7 cellular contexts compared by ENCODE assay signal in the genomic region with DNA sequence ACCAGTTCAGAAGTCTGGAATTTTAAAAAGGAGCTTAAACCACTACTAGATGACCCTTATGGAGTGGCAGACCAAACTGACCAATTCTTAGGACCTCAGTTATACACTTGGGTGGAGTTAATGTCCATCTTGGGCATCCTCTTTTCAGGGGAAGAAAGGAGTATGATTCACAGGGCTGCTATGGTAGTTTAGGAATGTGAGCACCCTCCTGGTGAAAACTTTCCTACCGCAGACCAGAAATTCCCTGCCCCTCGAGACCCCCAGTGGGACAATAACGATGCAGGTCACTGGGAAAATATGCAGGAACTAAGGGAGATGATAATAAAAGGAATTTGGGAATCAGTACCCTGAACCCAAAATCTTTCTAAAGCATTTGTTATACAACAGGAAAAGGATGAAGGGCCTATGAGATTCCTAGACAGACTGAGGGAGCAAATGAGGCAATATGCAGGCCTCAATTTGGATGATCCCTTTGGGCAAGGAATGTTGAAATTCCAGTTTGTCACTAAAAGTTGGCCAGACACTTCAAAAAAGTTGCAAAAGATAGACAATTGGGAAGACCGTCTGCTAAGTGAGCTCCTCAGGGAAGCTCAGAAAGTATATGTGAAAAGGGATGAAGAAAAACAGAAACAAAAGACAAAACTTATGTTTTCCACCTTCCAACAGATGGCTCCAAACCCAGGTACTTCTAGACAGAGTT. TPM values are rescaled to one million over a fixed set of nuclear protein-coding genes. Genes with fewer than 3 reads are reported as not detected.
DNase-seq lines count a peak whose midpoint lies in the region; ATAC-seq, FAIRE-seq and TF ChIP-seq lines count a peak whose summit lies in the region.
"Not testable (repeated sequence)": the region's sequence is repeated elsewhere in the genome, so short reads cannot be mapped to it uniquely, and the experiment has no call there.

No MANE protein-coding gene starts in this region.

- TF ChIP-seq CTCF in astrocyte (IDR thresholded peaks at IDR 0.05; ENCODE audit: insufficient read depth, low read depth, low read length): not testable (repeated sequence)

- peak overlapping the region; percentile 44 for H3K27ac ChIP-seq in astrocyte (ENCODE audit: low read depth, low read length)

- peak; percentile 96 for FAIRE-seq in G401.6 (lab: Jason Lieb, UNC)
- not testable (repeated sequence) for FAIRE-seq in astrocyte (lab: Jason Lieb, UNC)

- intact Hi-C loops in activated T-helper 1 cell treated with anti-CD3 and anti-CD28 coated beads, Interleukin-12 subunit alpha, Interleukin-12 subunit beta, Interleukin-2, Interleukin-4 antibody, amounts not matched to agents 30 ng/mL and 10 ng/mL and 1 ng/mL, durations not matched to agents 14 hours and 24 hours and 36 hours (cut with micrococcal nuclease): not testable (repeated sequence)

- H2AFZ ChIP-seq in astrocyte (ENCODE audit: low read depth, low read length): not testable (repeated sequence)

- ATAC-seq in stimulated activated effector memory CD8-positive, alpha-beta T cell treated with anti-CD3 and anti-CD28 coated beads, Interleukin-12 subunit alpha, Interleukin-12 subunit beta, amount 100 ng/mL, for 72 hours: not testable (repeated sequence)

- H3K4me3 ChIP-seq in astrocyte (ENCODE audit: insufficient read depth, low read depth, low read length): not testable (repeated sequence)

- H3K4me1 ChIP-seq in astrocyte (ENCODE audit: insufficient read depth, low read length): not testable (repeated sequence)

- H4K20me1 ChIP-seq in astrocyte (ENCODE audit: insufficient read depth, low read length): not testable (repeated sequence)

- not testable (repeated sequence) for H3K79me2 ChIP-seq in astrocyte (ENCODE audit: insufficient read depth, low read length)

- not testable (repeated sequence) for H3K36me3 ChIP-seq in astrocyte (ENCODE audit: insufficient read depth, low read length)

- peak; percentile 75 for DNase-seq in M059J (ENCODE audit: low read depth)
- peak; percentile 89 for DNase-seq in T1000 (lab: John Stamatoyannopoulos, UW)
- DNase-seq in activated T-helper 1 cell treated with anti-CD3 and anti-CD28 coated beads, Interleukin-12 subunit alpha, Interleukin-12 subunit beta, Interleukin-2, Interleukin-4 antibody, amounts not matched to agents 30 ng/mL and 10 ng/mL and 1 ng/mL, durations not matched to agents 14 hours and 24 hours and 36 hours (ENCODE audit: low spot score); astrocyte (ENCODE audit: low read depth); stimulated activated effector memory CD8-positive, alpha-beta T cell treated with anti-CD3 and anti-CD28 coated beads, Interleukin-12 subunit alpha, Interleukin-12 subunit beta, amount 100 ng/mL, for 72 hours (ENCODE audit: low spot score in 2 of 2): not testable (repeated sequence)
- peak; percentile 22 for DNase-seq in kidney tubule cell (ENCODE audit: low spot score)

- H3K27me3 ChIP-seq in astrocyte (ENCODE audit: insufficient read depth, low read length): not testable (repeated sequence)

- H3K36me3 Mint-ChIP-seq in activated T-helper 1 cell treated with anti-CD3 and anti-CD28 coated beads, Interleukin-12 subunit alpha, Interleukin-12 subunit beta, Interleukin-2, Interleukin-4 antibody, amounts not matched to agents 30 ng/mL and 10 ng/mL and 1 ng/mL, durations not matched to agents 14 hours and 24 hours and 36 hours (ENCODE audit: low read depth): peaks cover 58% of the 10 kb centered on the region
- H3K36me3 Mint-ChIP-seq in astrocyte (ENCODE audit: low read depth, unreplicated experiment): peaks cover 10% of the 10 kb centered on the region
- not testable (repeated sequence) for H3K36me3 Mint-ChIP-seq in stimulated activated effector memory CD8-positive, alpha-beta T cell treated with anti-CD3 and anti-CD28 coated beads, Interleukin-12 subunit alpha, Interleukin-12 subunit beta, amount 100 ng/mL, for 72 hours

- H3K4me1 Mint-ChIP-seq in activated T-helper 1 cell treated with anti-CD3 and anti-CD28 coated beads, Interleukin-12 subunit alpha, Interleukin-12 subunit beta, Interleukin-2, Interleukin-4 antibody, amounts not matched to agents 30 ng/mL and 10 ng/mL and 1 ng/mL, durations not matched to agents 14 hours and 24 hours and 36 hours (ENCODE audit: low read depth): peaks cover 64% of the 10 kb centered on the region
- peaks cover 20% of the 10 kb centered on the region for H3K4me1 Mint-ChIP-seq in astrocyte (ENCODE audit: low read depth, unreplicated experiment)
- peaks cover 19% of the 10 kb centered on the region for H3K4me1 Mint-ChIP-seq in stimulated activated effector memory CD8-positive, alpha-beta T cell treated with anti-CD3 and anti-CD28 coated beads, Interleukin-12 subunit alpha, Interleukin-12 subunit beta, amount 100 ng/mL, for 72 hours

- not testable (repeated sequence) for H3K9ac ChIP-seq in astrocyte (ENCODE audit: low read length)

- H3K4me2 ChIP-seq in astrocyte (ENCODE audit: low read length): not testable (repeated sequence)

- H3K9me3 ChIP-seq in astrocyte (ENCODE audit: insufficient read depth, low read depth, low read length): not testable (repeated sequence)

- H3K4me3 Mint-ChIP-seq in activated T-helper 1 cell treated with anti-CD3 and anti-CD28 coated beads, Interleukin-12 subunit alpha, Interleukin-12 subunit beta, Interleukin-2, Interleukin-4 antibody, amounts not matched to agents 30 ng/mL and 10 ng/mL and 1 ng/mL, durations not matched to agents 14 hours and 24 hours and 36 hours; astrocyte (ENCODE audit: unreplicated experiment); stimulated activated effector memory CD8-positive, alpha-beta T cell treated with anti-CD3 and anti-CD28 coated beads, Interleukin-12 subunit alpha, Interleukin-12 subunit beta, amount 100 ng/mL, for 72 hours: not testable (repeated sequence)

- H3K27me3 Mint-ChIP-seq in activated T-helper 1 cell treated with anti-CD3 and anti-CD28 coated beads, Interleukin-12 subunit alpha, Interleukin-12 subunit beta, Interleukin-2, Interleukin-4 antibody, amounts not matched to agents 30 ng/mL and 10 ng/mL and 1 ng/mL, durations not matched to agents 14 hours and 24 hours and 36 hours (ENCODE audit: insufficient read depth); astrocyte (ENCODE audit: low read depth, unreplicated experiment): not testable (repeated sequence)

- H3K9me3 Mint-ChIP-seq in activated T-helper 1 cell treated with anti-CD3 and anti-CD28 coated beads, Interleukin-12 subunit alpha, Interleukin-12 subunit beta, Interleukin-2, Interleukin-4 antibody, amounts not matched to agents 30 ng/mL and 10 ng/mL and 1 ng/mL, durations not matched to agents 14 hours and 24 hours and 36 hours: peaks cover 84% of the 10 kb centered on the region
- H3K9me3 Mint-ChIP-seq in astrocyte (ENCODE audit: unreplicated experiment): peaks cover 33% of the 10 kb centered on the region
- not testable (repeated sequence) for H3K9me3 Mint-ChIP-seq in stimulated activated effector memory CD8-positive, alpha-beta T cell treated with anti-CD3 and anti-CD28 coated beads, Interleukin-12 subunit alpha, Interleukin-12 subunit beta, amount 100 ng/mL, for 72 hours

- peak overlapping the region; percentile 95 for H3K27ac Mint-ChIP-seq in activated T-helper 1 cell treated with anti-CD3 and anti-CD28 coated beads, Interleukin-12 subunit alpha, Interleukin-12 subunit beta, Interleukin-2, Interleukin-4 antibody, amounts not matched to agents 30 ng/mL and 10 ng/mL and 1 ng/mL, durations not matched to agents 14 hours and 24 hours and 36 hours
- peak overlapping the region; percentile 81 for H3K27ac Mint-ChIP-seq in astrocyte (ENCODE audit: unreplicated experiment)
- H3K27ac Mint-ChIP-seq in stimulated activated effector memory CD8-positive, alpha-beta T cell treated with anti-CD3 and anti-CD28 coated beads, Interleukin-12 subunit alpha, Interleukin-12 subunit beta, amount 100 ng/mL, for 72 hours: peak overlapping the region; percentile 46

RNA-seq across cellular contexts. Expression of a gene that starts 52.4 kb away (rescaled TPM):
- 26.6 and 42.5 TPM in 2 replicates for total RNA-seq in M059J (2014; rRNA removed; shearing (Covaris generic))
- 163 and 176 TPM in 2 replicates for total RNA-seq in activated T-helper 1 cell treated with anti-CD3 and anti-CD28 coated beads, Interleukin-12 subunit alpha, Interleukin-12 subunit beta, Interleukin-2, Interleukin-4 antibody, amounts not matched to agents 30 ng/mL and 10 ng/mL and 1 ng/mL, durations not matched to agents 14 hours and 24 hours and 36 hours
- 118 and 157 TPM in 2 replicates for total RNA-seq in astrocyte
